Comparison of ENCODE assay signal across 27 cellular contexts in the genomic region with DNA sequence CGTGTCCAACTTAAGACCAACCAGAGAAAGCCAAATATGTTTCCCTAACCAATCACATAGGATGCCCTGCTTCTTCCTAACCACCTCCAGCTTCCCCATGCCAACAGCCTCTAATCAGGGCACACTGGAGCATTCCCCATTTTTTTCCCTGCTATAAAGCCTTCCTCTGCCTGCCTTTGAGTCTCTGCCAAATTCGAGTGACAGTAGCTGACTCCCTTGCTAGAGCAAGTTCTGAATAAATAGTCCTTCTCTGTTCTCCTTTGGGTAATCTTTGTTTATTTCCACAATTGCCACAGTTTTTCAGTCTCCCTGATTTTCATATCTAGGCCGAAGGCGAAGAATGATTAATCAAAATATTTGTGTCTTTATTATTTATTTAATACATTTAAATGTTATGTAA.
"Had no signal": no experiment of that assay in that cellular context is flagged by ENCODE, and none has a peak within 500 bp of the region (broad histone marks: within the 10 kb centered on the region; RNA-seq: fewer than 3 reads in every experiment).

No MANE protein-coding gene starts in this region.

- H3K27me3 ChIP-seq: ovary, sigmoid colon, tibial nerve had no signal

- DNase-seq: activated CD4-positive, alpha-beta memory T cell treated with anti-CD3 and anti-CD28 coated beads for 36 hours; activated CD4-positive, alpha-beta T cell treated with anti-CD3 and anti-CD28 coated beads, Interleukin-2, amount 10 ng/mL, durations not matched to agents 24 days and 14 days; activated CD4-positive, CD25-positive, alpha-beta regulatory T cell treated with anti-CD3 and anti-CD28 coated beads, Interleukin-2, amount 50 U/mL, for 72 hours; activated CD8-positive, alpha-beta memory T cell treated with anti-CD3 and anti-CD28 coated beads, Interleukin-2, amount 50 U/mL, for 4 hours; activated gamma-delta T cell treated with Interleukin-2 at 50 U/mL for 16 hours; activated naive CD4-positive, alpha-beta T cell treated with anti-CD3 and anti-CD28 coated beads, Interleukin-2, amount 50 U/mL, for 16 hours; activated T-cell treated with anti-CD3 and anti-CD28 coated beads, Interleukin-2, amount 50 U/mL, for 1 hour; amniotic stem cell; central memory CD4-positive, alpha-beta T cell; dermis blood vessel endothelial cell; effector CD8-positive, alpha-beta T cell; esophagus squamous epithelium; foreskin melanocyte; glutamatergic neuron; left ventricle myocardium inferior; ovary; sigmoid colon; small intestine; stimulated activated CD4-positive, alpha-beta T cell treated with anti-CD3 and anti-CD28 coated beads, Interleukin-4, amount 100 ng/mL, for 24 hours; T-helper 2 cell had no signal

- H3K4me1 Mint-ChIP-seq: stimulated activated effector memory CD8-positive, alpha-beta T cell treated with anti-CD3 and anti-CD28 coated beads, Interleukin-12 subunit alpha, Interleukin-12 subunit beta, amount 100 ng/mL, for 72 hours had no signal

- H3K4me1 ChIP-seq: left ventricle myocardium inferior, prostate gland, sigmoid colon, tibial nerve had no signal

- H3K4me3 ChIP-seq: esophagus squamous epithelium, left ventricle myocardium inferior, lung, ovary, prostate gland, sigmoid colon, tibial nerve had no signal

- H3K4me3 Mint-ChIP-seq: activated CD4-positive, alpha-beta memory T cell treated with anti-CD3 and anti-CD28 coated beads for 36 hours; activated CD4-positive, alpha-beta T cell treated with anti-CD3 and anti-CD28 coated beads, Interleukin-2, amount 10 ng/mL, durations not matched to agents 24 days and 14 days; nephron; stimulated activated effector memory CD8-positive, alpha-beta T cell treated with anti-CD3 and anti-CD28 coated beads, Interleukin-12 subunit alpha, Interleukin-12 subunit beta, amount 100 ng/mL, for 72 hours; stimulated activated naive CD8-positive, alpha-beta T cell treated with anti-CD3 and anti-CD28 coated beads, Interleukin-15, Interleukin-2, amounts not matched to agents 100 ng/mL and 50 ng/mL, for 24 hours had no signal

- H3K27ac ChIP-seq: epithelial cell of prostate, esophagus squamous epithelium, left ventricle myocardium inferior, ovary, prostate gland, sigmoid colon, tibial nerve had no signal

- H3K36me3 ChIP-seq: esophagus squamous epithelium, left ventricle myocardium inferior, ovary, prostate gland, sigmoid colon, tibial nerve had no signal

- H3K27ac Mint-ChIP-seq: activated CD4-positive, alpha-beta memory T cell treated with anti-CD3 and anti-CD28 coated beads for 36 hours; activated CD4-positive, alpha-beta T cell treated with anti-CD3 and anti-CD28 coated beads, Interleukin-2, amount 10 ng/mL, durations not matched to agents 24 days and 14 days; nephron; stimulated activated effector memory CD8-positive, alpha-beta T cell treated with anti-CD3 and anti-CD28 coated beads, Interleukin-12 subunit alpha, Interleukin-12 subunit beta, amount 100 ng/mL, for 72 hours; stimulated activated naive CD8-positive, alpha-beta T cell treated with anti-CD3 and anti-CD28 coated beads, Interleukin-15, Interleukin-2, amounts not matched to agents 100 ng/mL and 50 ng/mL, for 24 hours had no signal

- H3K27me3 Mint-ChIP-seq: stimulated activated naive CD8-positive, alpha-beta T cell treated with anti-CD3 and anti-CD28 coated beads, Interleukin-15, Interleukin-2, amounts not matched to agents 100 ng/mL and 50 ng/mL, for 24 hours had no signal

- H3K9me3 ChIP-seq: esophagus squamous epithelium, ovary, prostate gland, sigmoid colon, tibial nerve had no signal

- ATAC-seq: stimulated activated effector memory CD8-positive, alpha-beta T cell treated with anti-CD3 and anti-CD28 coated beads, Interleukin-12 subunit alpha, Interleukin-12 subunit beta, amount 100 ng/mL, for 72 hours had no signal

- H3K36me3 Mint-ChIP-seq: stimulated activated effector memory CD8-positive, alpha-beta T cell treated with anti-CD3 and anti-CD28 coated beads, Interleukin-12 subunit alpha, Interleukin-12 subunit beta, amount 100 ng/mL, for 72 hours had no signal

- H3K9me3 Mint-ChIP-seq: activated CD4-positive, alpha-beta T cell treated with anti-CD3 and anti-CD28 coated beads, Interleukin-2, amount 10 ng/mL, durations not matched to agents 24 days and 14 days; stimulated activated effector memory CD8-positive, alpha-beta T cell treated with anti-CD3 and anti-CD28 coated beads, Interleukin-12 subunit alpha, Interleukin-12 subunit beta, amount 100 ng/mL, for 72 hours had no signal
